ENCODE assay signal across 9 cellular contexts in genomic region chr14:96264850-96265249, GRCh38. TPM values are rescaled to one million over a fixed set of nuclear protein-coding genes. Genes with fewer than 3 reads are reported as not detected.
DNase-seq lines count a peak whose midpoint lies in the region; ATAC-seq, FAIRE-seq and TF ChIP-seq lines count a peak whose summit lies in the region.
"Had no signal": no experiment of that assay in that cellular context is flagged by ENCODE, and none has a peak within 500 bp of the region (broad histone marks: within the 10 kb centered on the region; RNA-seq: fewer than 3 reads in every experiment).

No MANE protein-coding gene starts in this region.

- no peak for FAIRE-seq in H54 (lab: Jason Lieb, UNC)

- peaks cover 33% of the 10 kb centered on the region for H3K4me1 Mint-ChIP-seq in osteocyte (ENCODE audit: unreplicated experiment)
- no peaks in the 10 kb centered on the region for H3K4me1 Mint-ChIP-seq in activated CD4-positive, alpha-beta T cell treated with anti-CD3 and anti-CD28 coated beads for 36 hours

- TF ChIP-seq POLR2A in H54 (IDR thresholded peaks at IDR 0.05; ENCODE audit: low read depth, low read length): no peak

- H3K4me3 ChIP-seq in choroid plexus epithelial cell (ENCODE audit: low read depth, low read length): no peak overlapping the region
- H3K4me3 ChIP-seq: HAP-1 had no signal

- H3K27ac Mint-ChIP-seq in osteocyte (ENCODE audit: unreplicated experiment): peak overlapping the region; percentile 40
- H3K27ac Mint-ChIP-seq in activated CD4-positive, alpha-beta T cell treated with anti-CD3 and anti-CD28 coated beads for 36 hours: no peak overlapping the region

- peak; percentile 54 for DNase-seq in GM03348 (ENCODE audit: low spot score)
- peak; percentile 42 for DNase-seq in NCI-H1694 treated with DMSO at 0.1 percent for 48 hours (lab: John Stamatoyannopoulos, UW)
- DNase-seq in choroid plexus epithelial cell (ENCODE audit: low read depth): peak; percentile 54
- DNase-seq in osteocyte (ENCODE audit: extremely low spot score, unreplicated experiment): no peak
- no peak for DNase-seq in activated CD4-positive, alpha-beta T cell treated with anti-CD3 and anti-CD28 coated beads for 36 hours
- no peak for DNase-seq in H54 (ENCODE audit: insufficient read length, low spot score)
- DNase-seq: activated CD4-positive, alpha-beta T cell treated with anti-CD3 and anti-CD28 coated beads for 4 hours had no signal

- no peak for ATAC-seq in GM21576 (IDR thresholded peaks at IDR 0.05; ENCODE audit: unreplicated experiment)
- no peak for ATAC-seq in activated CD4-positive, alpha-beta T cell treated with anti-CD3 and anti-CD28 coated beads for 36 hours

- CTCF ChIA-PET in activated CD4-positive, alpha-beta T cell treated with anti-CD3 and anti-CD28 coated beads for 36 hours (lab: Charles Lee): no interaction called here

- intact Hi-C loops in activated CD4-positive, alpha-beta T cell treated with anti-CD3 and anti-CD28 coated beads for 36 hours (cut with DNase I, micrococcal nuclease): no loop called here

- POLR2A ChIA-PET in activated CD4-positive, alpha-beta T cell treated with anti-CD3 and anti-CD28 coated beads for 36 hours (lab: Charles Lee): no interaction called here

- peak; percentile 69 for TF ChIP-seq CTCF in choroid plexus epithelial cell (conservative IDR thresholded peaks at IDR 0.05; ENCODE audit: low read depth, low read length)
- TF ChIP-seq CTCF in osteocyte (IDR thresholded peaks at IDR 0.05): peak; percentile 49

- no peak overlapping the region for H3K4me3 Mint-ChIP-seq in osteocyte (ENCODE audit: unreplicated experiment)
- H3K4me3 Mint-ChIP-seq in activated CD4-positive, alpha-beta T cell treated with anti-CD3 and anti-CD28 coated beads for 36 hours: no peak overlapping the region

- no peaks in the 10 kb centered on the region for H3K9me3 Mint-ChIP-seq in osteocyte (ENCODE audit: unreplicated experiment)
- no peaks in the 10 kb centered on the region for H3K9me3 Mint-ChIP-seq in activated CD4-positive, alpha-beta T cell treated with anti-CD3 and anti-CD28 coated beads for 36 hours (ENCODE audit: low read depth)

- H3K36me3 Mint-ChIP-seq in osteocyte (ENCODE audit: unreplicated experiment): no peaks in the 10 kb centered on the region
- H3K36me3 Mint-ChIP-seq in activated CD4-positive, alpha-beta T cell treated with anti-CD3 and anti-CD28 coated beads for 36 hours (ENCODE audit: low read depth): no peaks in the 10 kb centered on the region

- H3K27me3 Mint-ChIP-seq in osteocyte (ENCODE audit: unreplicated experiment): no peaks in the 10 kb centered on the region
- peaks cover 4% of the 10 kb centered on the region for H3K27me3 Mint-ChIP-seq in activated CD4-positive, alpha-beta T cell treated with anti-CD3 and anti-CD28 coated beads for 36 hours

RNA-seq across cellular contexts. Expression of gene BDKRB1, which starts 8.8 kb away (rescaled TPM):
- total RNA-seq in osteocyte: not detected in 2 replicates
- total RNA-seq in activated CD4-positive, alpha-beta T cell treated with anti-CD3 and anti-CD28 coated beads for 36 hours: not detected

Comparison
In these comparisons a context has a peak if more than half of its experiments do, and no peak if none do; other contexts are left out.
1. DNase-seq: peak in GM03348 (single experiment), NCI-H1694 treated with DMSO at 0.1 percent for 48 hours (single experiment) and choroid plexus epithelial cell (single experiment); none in osteocyte (single experiment), activated CD4-positive, alpha-beta T cell treated with anti-CD3 and anti-CD28 coated beads for 36 hours (single experiment) and H54 (single experiment).